Comparison of ENCODE assay signal across 20 cellular contexts in the genomic region with DNA sequence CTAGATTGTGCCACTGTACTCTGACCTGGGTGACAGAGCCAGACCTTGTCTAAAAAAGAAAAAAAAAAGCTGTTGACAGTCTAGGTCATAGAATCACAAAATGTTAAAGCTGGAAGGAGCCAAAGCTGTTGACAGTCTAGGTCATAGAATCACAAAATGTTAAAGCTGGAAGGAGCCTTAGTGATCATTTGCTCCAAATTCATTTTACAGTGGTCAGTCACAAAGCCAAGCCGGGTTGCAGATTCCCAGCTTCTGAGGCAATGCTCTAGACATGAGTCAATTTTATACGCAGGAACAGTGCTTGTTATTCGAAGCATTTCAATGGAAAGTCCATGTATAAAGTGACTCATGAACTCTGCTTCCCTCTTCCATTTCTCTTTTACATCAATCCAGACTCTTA. TPM values are rescaled to one million over a fixed set of nuclear protein-coding genes. Genes with fewer than 3 reads are reported as not detected.
DNase-seq lines count a peak whose midpoint lies in the region; ATAC-seq and TF ChIP-seq lines count a peak whose summit lies in the region.
"Had no signal": no experiment of that assay in that cellular context is flagged by ENCODE, and none has a peak within 500 bp of the region (broad histone marks: within the 10 kb centered on the region; RNA-seq: fewer than 3 reads in every experiment).

No MANE protein-coding gene starts in this region.

- DNase-seq in ELR (ENCODE audit: low read depth), result peak; percentile 35
- peak; percentile 64 for DNase-seq in adipocyte (ENCODE audit: low read depth)
- peak; percentile 86 for DNase-seq in fibroblast of pulmonary artery (ENCODE audit: low read depth)
- DNase-seq in retinal pigment epithelial cell (ENCODE audit: low read depth), result peak; percentile 7
- no peak for DNase-seq in activated naive CD8-positive, alpha-beta T cell treated with anti-CD3 and anti-CD28 coated beads, Interleukin-2, amount 50 U/mL, for 24 hours
- no peak for DNase-seq in NCI-H2171 (lab: John Stamatoyannopoulos, UW)
- no peak for DNase-seq in amygdala (lab: John Stamatoyannopoulos, UW)
- no peak for DNase-seq in activated CD4-positive, alpha-beta T cell treated with anti-CD3 and anti-CD28 coated beads for 36 hours
- DNase-seq: activated CD4-positive, alpha-beta T cell treated with anti-CD3 and anti-CD28 coated beads, Interleukin-2, amount 10 ng/mL, durations not matched to agents 7 days and 5 days; activated T-cell treated with anti-CD3 and anti-CD28 coated beads, Interleukin-2, amount 50 U/mL, for 48 hours; aorta; H7; head of caudate nucleus; Kasumi-1; natural killer cell; NCI-H1930; NCI-H526; PC-9; stimulated activated naive CD4-positive, alpha-beta T cell treated with Interleukin-2 at 50 U/mL for 16 hours; T-helper 17 cell had no signal

- peaks cover 3% of the 10 kb centered on the region for H3K9me3 ChIP-seq in adipocyte (ENCODE audit: control insufficient read depth, low read length)

- H3K36me3 ChIP-seq in adipocyte (ENCODE audit: control insufficient read depth, insufficient read depth, low read length, severe bottlenecking), result no peaks in the 10 kb centered on the region

- H3K27me3 Mint-ChIP-seq in activated naive CD8-positive, alpha-beta T cell treated with anti-CD3 and anti-CD28 coated beads, Interleukin-2, amount 50 U/mL, for 24 hours, result peaks cover 13% of the 10 kb centered on the region
- peaks cover 15% of the 10 kb centered on the region for H3K27me3 Mint-ChIP-seq in activated CD4-positive, alpha-beta T cell treated with anti-CD3 and anti-CD28 coated beads for 36 hours

- ATAC-seq in activated naive CD8-positive, alpha-beta T cell treated with anti-CD3 and anti-CD28 coated beads, Interleukin-2, amount 50 U/mL, for 24 hours, result no peak
- no peak for ATAC-seq in activated CD4-positive, alpha-beta T cell treated with anti-CD3 and anti-CD28 coated beads for 36 hours
- ATAC-seq: natural killer cell, T-helper 17 cell had no signal

- H3K27ac Mint-ChIP-seq in activated naive CD8-positive, alpha-beta T cell treated with anti-CD3 and anti-CD28 coated beads, Interleukin-2, amount 50 U/mL, for 24 hours, result no peak overlapping the region
- H3K27ac Mint-ChIP-seq in activated CD4-positive, alpha-beta T cell treated with anti-CD3 and anti-CD28 coated beads for 36 hours, result no peak overlapping the region
- H3K27ac Mint-ChIP-seq: activated CD4-positive, alpha-beta T cell treated with anti-CD3 and anti-CD28 coated beads, Interleukin-2, amount 10 ng/mL, durations not matched to agents 7 days and 5 days; natural killer cell; T-helper 17 cell had no signal

- CTCF ChIA-PET in activated CD4-positive, alpha-beta T cell treated with anti-CD3 and anti-CD28 coated beads for 36 hours (lab: Charles Lee), result interaction anchor here (0.5 to 0.7 kb wide), 2 partner anchors 195 to 290 kb away, joined by 3 read pairs; no protein-coding TSS in a partner anchor

- POLR2A ChIA-PET in activated CD4-positive, alpha-beta T cell treated with anti-CD3 and anti-CD28 coated beads for 36 hours (lab: Charles Lee), result no interaction called here

- H3K9ac ChIP-seq in adipocyte (ENCODE audit: low read length), result no peak overlapping the region

- no peaks in the 10 kb centered on the region for H3K4me1 Mint-ChIP-seq in activated naive CD8-positive, alpha-beta T cell treated with anti-CD3 and anti-CD28 coated beads, Interleukin-2, amount 50 U/mL, for 24 hours
- H3K4me1 Mint-ChIP-seq in activated CD4-positive, alpha-beta T cell treated with anti-CD3 and anti-CD28 coated beads for 36 hours, result no peaks in the 10 kb centered on the region
- H3K4me1 Mint-ChIP-seq: activated CD4-positive, alpha-beta T cell treated with anti-CD3 and anti-CD28 coated beads, Interleukin-2, amount 10 ng/mL, durations not matched to agents 7 days and 5 days; natural killer cell; T-helper 17 cell had no signal

- H3K27me3 ChIP-seq in adipocyte (replicated peaks; ENCODE audit: control insufficient read depth, insufficient read depth, low read length), result peaks cover 34% of the 10 kb centered on the region

- no peak overlapping the region for H3K4me3 Mint-ChIP-seq in activated naive CD8-positive, alpha-beta T cell treated with anti-CD3 and anti-CD28 coated beads, Interleukin-2, amount 50 U/mL, for 24 hours
- no peak overlapping the region for H3K4me3 Mint-ChIP-seq in activated CD4-positive, alpha-beta T cell treated with anti-CD3 and anti-CD28 coated beads for 36 hours
- H3K4me3 Mint-ChIP-seq: activated CD4-positive, alpha-beta T cell treated with anti-CD3 and anti-CD28 coated beads, Interleukin-2, amount 10 ng/mL, durations not matched to agents 7 days and 5 days; natural killer cell; T-helper 17 cell had no signal

- no peaks in the 10 kb centered on the region for H3K36me3 Mint-ChIP-seq in activated naive CD8-positive, alpha-beta T cell treated with anti-CD3 and anti-CD28 coated beads, Interleukin-2, amount 50 U/mL, for 24 hours (ENCODE audit: low read depth)
- no peaks in the 10 kb centered on the region for H3K36me3 Mint-ChIP-seq in activated CD4-positive, alpha-beta T cell treated with anti-CD3 and anti-CD28 coated beads for 36 hours (ENCODE audit: low read depth)
- H3K36me3 Mint-ChIP-seq: natural killer cell had no signal

- peaks cover 8% of the 10 kb centered on the region for H3K9me3 Mint-ChIP-seq in activated naive CD8-positive, alpha-beta T cell treated with anti-CD3 and anti-CD28 coated beads, Interleukin-2, amount 50 U/mL, for 24 hours
- peaks cover 2% of the 10 kb centered on the region for H3K9me3 Mint-ChIP-seq in activated CD4-positive, alpha-beta T cell treated with anti-CD3 and anti-CD28 coated beads for 36 hours (ENCODE audit: low read depth)
- H3K9me3 Mint-ChIP-seq: activated CD4-positive, alpha-beta T cell treated with anti-CD3 and anti-CD28 coated beads, Interleukin-2, amount 10 ng/mL, durations not matched to agents 7 days and 5 days; natural killer cell had no signal

- H3K4me1 ChIP-seq in adipocyte (ENCODE audit: control insufficient read depth, insufficient read depth, low read length), result peaks cover 10% of the 10 kb centered on the region

- TF ChIP-seq CTCF in fibroblast of pulmonary artery (IDR thresholded peaks at IDR 0.05; ENCODE audit: low read length, missing control alignments), result no peak
- no peak for TF ChIP-seq CTCF in retinal pigment epithelial cell (conservative IDR thresholded peaks at IDR 0.05; ENCODE audit: low read depth, low read length)

- no peak overlapping the region for H3K4me3 ChIP-seq in adipocyte (ENCODE audit: low read length)
- H3K4me3 ChIP-seq in fibroblast of pulmonary artery (replicated peaks; ENCODE audit: low read depth, low read length), result no peak overlapping the region
- H3K4me3 ChIP-seq in retinal pigment epithelial cell (ENCODE audit: low read length), result no peak overlapping the region
- H3K4me3 ChIP-seq: PC-9 had no signal

- intact Hi-C loops in activated CD4-positive, alpha-beta T cell treated with anti-CD3 and anti-CD28 coated beads for 36 hours (cut with DNase I, micrococcal nuclease), result no loop called here

RNA-seq across cellular contexts. Expression of a gene that starts 47.4 kb away (rescaled TPM):
- not detected for total RNA-seq in activated CD4-positive, alpha-beta T cell treated with anti-CD3 and anti-CD28 coated beads for 36 hours
- total RNA-seq: activated CD4-positive, alpha-beta T cell treated with anti-CD3 and anti-CD28 coated beads, Interleukin-2, amount 10 ng/mL, durations not matched to agents 7 days and 5 days; natural killer cell; PC-9 had no signal

Comparison
In these comparisons a context has a peak if more than half of its experiments do, and no peak if none do; other contexts are left out.
1. DNase-seq: peak in ELR (single experiment), adipocyte (single experiment), fibroblast of pulmonary artery (single experiment) and retinal pigment epithelial cell (single experiment); none in activated naive CD8-positive, alpha-beta T cell treated with anti-CD3 and anti-CD28 coated beads, Interleukin-2, amount 50 U/mL, for 24 hours (single experiment), NCI-H2171 (single experiment), amygdala (0 of 56) and activated CD4-positive, alpha-beta T cell treated with anti-CD3 and anti-CD28 coated beads for 36 hours (single experiment).